ENCODE assay signal across 23 cellular contexts in genomic region chr6:100317031-100317430, GRCh38.
"Had no signal": no experiment of that assay in that cellular context is flagged by ENCODE, and none has a peak within 500 bp of the region (broad histone marks: within the 10 kb centered on the region; RNA-seq: fewer than 3 reads in every experiment).

No MANE protein-coding gene starts in this region.

- H3K4me1 Mint-ChIP-seq: endodermal cell, mesothelial cell of epicardium, naive B cell had no signal

- H3K4me3 Mint-ChIP-seq: dendritic cell treated with granulocyte-macrophage colony-stimulating factor and Interleukin-4, amounts not matched to agents 40 ng/mL and 50 ng/mL, for 4 days; effector memory CD8-positive, alpha-beta T cell; endodermal cell; mesothelial cell of epicardium had no signal

- H3K36me3 Mint-ChIP-seq: mesothelial cell of epicardium, naive B cell had no signal

- ATAC-seq: effector memory CD8-positive, alpha-beta T cell; esophagus mucosa; gastrocnemius medialis; heart right ventricle; left cardiac atrium; left lung; left ventricle myocardium superior; lower lobe of right lung; mucosa of descending colon had no signal

- H3K27me3 Mint-ChIP-seq: dendritic cell treated with granulocyte-macrophage colony-stimulating factor and Interleukin-4, amounts not matched to agents 40 ng/mL and 50 ng/mL, for 4 days; naive B cell had no signal

- H3K9me3 Mint-ChIP-seq: effector memory CD8-positive, alpha-beta T cell had no signal

- DNase-seq: colonic mucosa; cortex of kidney; effector CD8-positive, alpha-beta T cell; effector memory CD8-positive, alpha-beta T cell; endodermal cell; erythroblast; esophagus squamous epithelium; foreskin melanocyte; gastrocnemius medialis; glutamatergic neuron; head of caudate nucleus; heart right ventricle; hippocampal formation; left cardiac atrium; left lung; left ventricle myocardium superior; lower lobe of right lung; mesenchymal stem cell; mucosa of descending colon; naive B cell had no signal

- H3K27ac Mint-ChIP-seq: dendritic cell treated with granulocyte-macrophage colony-stimulating factor and Interleukin-4, amounts not matched to agents 40 ng/mL and 50 ng/mL, for 4 days; effector memory CD8-positive, alpha-beta T cell; endodermal cell; mesothelial cell of epicardium; naive B cell had no signal
